11 cellular contexts compared by ENCODE assay signal in the genomic region with DNA sequence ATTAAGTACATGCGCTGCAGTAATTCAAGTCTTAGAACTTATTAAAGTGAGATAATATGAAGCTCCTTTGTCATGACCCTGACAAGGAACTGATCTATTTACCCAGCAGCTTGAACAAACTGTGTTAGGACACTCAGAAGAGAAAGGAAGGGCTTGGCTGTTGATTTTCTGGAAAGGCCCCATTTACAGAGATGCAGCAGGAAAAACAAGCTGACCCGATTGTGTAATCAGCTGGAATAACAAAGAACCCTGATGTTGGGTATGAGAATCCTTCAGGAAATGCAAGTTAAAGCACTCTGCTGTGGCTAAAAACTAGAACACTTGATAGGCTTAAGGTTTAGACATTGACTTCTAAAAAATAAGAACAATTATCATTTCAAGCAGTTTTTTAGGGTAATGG.
DNase-seq lines count a peak whose midpoint lies in the region; ATAC-seq and TF ChIP-seq lines count a peak whose summit lies in the region.
"Had no signal": no experiment of that assay in that cellular context is flagged by ENCODE, and none has a peak within 500 bp of the region (broad histone marks: within the 10 kb centered on the region; RNA-seq: fewer than 3 reads in every experiment).

No MANE protein-coding gene starts in this region.

- intact Hi-C loops in body of pancreas (cut with DNase I) (no loop called here), heart right ventricle (cut with DNase I) (loop anchor here in 2 of 10 donors (5.0 to 10.0 kb wide), 2 partner anchors 53 to 66 kb away; a partner anchor contains a TSS), gastrocnemius medialis (cut with DNase I; ENCODE audit: low total_unique reads) (no loop called here)

- H3K9me3 ChIP-seq in body of pancreas (no peaks in the 10 kb centered on the region), heart right ventricle (no peaks in the 10 kb centered on the region), gastrocnemius medialis (no peaks in the 10 kb centered on the region), T-helper 17 cell (ENCODE audit: control insufficient read depth, low read length, poor library complexity, severe bottlenecking) (no peaks in the 10 kb centered on the region)

- H3K4me3 ChIP-seq in body of pancreas: no peak overlapping the region
- no peak overlapping the region for H3K4me3 ChIP-seq in heart right ventricle
- H3K4me3 ChIP-seq in gastrocnemius medialis: no peak overlapping the region
- H3K4me3 ChIP-seq: SK-N-MC had no signal

- TF ChIP-seq POLR2A in body of pancreas (IDR thresholded peaks at IDR 0.05): no peak
- no peak for TF ChIP-seq POLR2A in gastrocnemius medialis (IDR thresholded peaks at IDR 0.05)

- in situ Hi-C loops in gastrocnemius medialis (cut with MboI; ENCODE audit: low sequenced_read_pairs in 4 of 4): no loop called here

- ATAC-seq in body of pancreas (peak; percentile 21), heart right ventricle (peak; percentile 52 to 87 (median 65)), gastrocnemius medialis (peak; percentile 74 to 81), HG02870 (IDR thresholded peaks at IDR 0.05; ENCODE audit: unreplicated experiment) (no peak), T-helper 17 cell (no peak)
- no peak for ATAC-seq in activated naive CD4-positive, alpha-beta T cell treated with anti-CD3 and anti-CD28 coated beads, Interleukin-2, amount 50 U/mL, for 72 hours
- ATAC-seq: activated CD8-positive, alpha-beta T cell treated with anti-CD3 and anti-CD28 coated beads for 36 hours had no signal

- no peak overlapping the region for H3K4me3 Mint-ChIP-seq in T-helper 17 cell
- H3K4me3 Mint-ChIP-seq: activated CD8-positive, alpha-beta T cell treated with anti-CD3 and anti-CD28 coated beads for 36 hours had no signal

- no peaks in the 10 kb centered on the region for H3K36me3 ChIP-seq in body of pancreas (replicated peaks in 1 of 2; ENCODE audit: insufficient read depth in 1 of 2, low read depth in 2 of 2)
- no peaks in the 10 kb centered on the region for H3K36me3 ChIP-seq in heart right ventricle
- H3K36me3 ChIP-seq in gastrocnemius medialis: no peaks in the 10 kb centered on the region

- H3K36me3 Mint-ChIP-seq in activated naive CD4-positive, alpha-beta T cell treated with anti-CD3 and anti-CD28 coated beads, Interleukin-2, amount 50 U/mL, for 72 hours: no peaks in the 10 kb centered on the region
- no peaks in the 10 kb centered on the region for H3K36me3 Mint-ChIP-seq in T-helper 17 cell (ENCODE audit: low read depth)

- no peaks in the 10 kb centered on the region for H3K9me3 Mint-ChIP-seq in activated naive CD4-positive, alpha-beta T cell treated with anti-CD3 and anti-CD28 coated beads, Interleukin-2, amount 50 U/mL, for 72 hours
- H3K9me3 Mint-ChIP-seq: activated CD8-positive, alpha-beta T cell treated with anti-CD3 and anti-CD28 coated beads for 36 hours had no signal

- H3K27me3 Mint-ChIP-seq in T-helper 17 cell: peaks cover 28% of the 10 kb centered on the region

- H3K4me1 Mint-ChIP-seq in T-helper 17 cell: peaks cover 2% of the 10 kb centered on the region

- H3K27ac Mint-ChIP-seq in activated naive CD4-positive, alpha-beta T cell treated with anti-CD3 and anti-CD28 coated beads, Interleukin-2, amount 50 U/mL, for 72 hours: no peak overlapping the region
- H3K27ac Mint-ChIP-seq in T-helper 17 cell: no peak overlapping the region
- H3K27ac Mint-ChIP-seq: activated CD8-positive, alpha-beta T cell treated with anti-CD3 and anti-CD28 coated beads for 36 hours had no signal

- H3K27ac ChIP-seq in body of pancreas (no peak overlapping the region), heart right ventricle (peak overlapping the region in 8 of 10 donors; percentile 23 to 75 (median 46)), gastrocnemius medialis (peak overlapping the region; percentile 25 to 55 (median 40))
- H3K27ac ChIP-seq: SK-N-MC had no signal

- 64 to 67% methylated on average over 2 of the region's 2 CpGs for WGBS in body of pancreas, 2 donors
- 56 to 77% methylated on average over 2 of the region's 2 CpGs for whole genome bisulfite sequencing in heart right ventricle, 2 donors

- H3K27me3 ChIP-seq in body of pancreas (no peaks in the 10 kb centered on the region), heart right ventricle (no peaks in the 10 kb centered on the region), gastrocnemius medialis (no peaks in the 10 kb centered on the region)

- H3K4me1 ChIP-seq in body of pancreas: no peaks in the 10 kb centered on the region
- peaks cover 0 to 59% (median 34%) of the 10 kb centered on the region in 9 donors for H3K4me1 ChIP-seq in heart right ventricle
- H3K4me1 ChIP-seq in gastrocnemius medialis: peaks cover 6 to 9% of the 10 kb centered on the region in 2 donors

- TF ChIP-seq CTCF in body of pancreas (IDR thresholded peaks at IDR 0.05) (no peak), heart right ventricle (IDR thresholded peaks at IDR 0.05) (no peak), gastrocnemius medialis (IDR thresholded peaks at IDR 0.05 in 4 of 5, conservative IDR thresholded peaks at IDR 0.05 in 1 of 5) (no peak)

- DNase-seq in GM04504 (ENCODE audit: low read depth) (peak; percentile 10), body of pancreas (no peak), heart right ventricle (no peak), gastrocnemius medialis (peak in 1 of 2 donors; percentile 7), T-helper 17 cell (no peak)
- no peak for DNase-seq in activated naive CD4-positive, alpha-beta T cell treated with anti-CD3 and anti-CD28 coated beads, Interleukin-2, amount 50 U/mL, for 72 hours (ENCODE audit: low spot score in 2 of 2)
- no peak for DNase-seq in stimulated activated CD4-positive, alpha-beta T cell treated with anti-CD3 and anti-CD28 coated beads, Interleukin-15, amount 100 ng/mL, for 24 hours
- DNase-seq: activated CD8-positive, alpha-beta T cell treated with anti-CD3 and anti-CD28 coated beads for 36 hours; NCI-H187 treated with DMSO at 0.1 percent for 48 hours had no signal

Comparison
In these comparisons a context has a peak if more than half of its experiments do, and no peak if none do; other contexts are left out.
1. ATAC-seq: peak in body of pancreas (single experiment), heart right ventricle (8 of 8) and gastrocnemius medialis (2 of 2); none in activated naive CD4-positive, alpha-beta T cell treated with anti-CD3 and anti-CD28 coated beads, Interleukin-2, amount 50 U/mL, for 72 hours (0 of 2), HG02870 (single experiment) and T-helper 17 cell (single experiment).
2. H3K27ac ChIP-seq: peak in heart right ventricle (8 of 10) and gastrocnemius medialis (4 of 4); none in body of pancreas (0 of 4).